8 cellular contexts compared by ENCODE assay signal in the genomic region with DNA sequence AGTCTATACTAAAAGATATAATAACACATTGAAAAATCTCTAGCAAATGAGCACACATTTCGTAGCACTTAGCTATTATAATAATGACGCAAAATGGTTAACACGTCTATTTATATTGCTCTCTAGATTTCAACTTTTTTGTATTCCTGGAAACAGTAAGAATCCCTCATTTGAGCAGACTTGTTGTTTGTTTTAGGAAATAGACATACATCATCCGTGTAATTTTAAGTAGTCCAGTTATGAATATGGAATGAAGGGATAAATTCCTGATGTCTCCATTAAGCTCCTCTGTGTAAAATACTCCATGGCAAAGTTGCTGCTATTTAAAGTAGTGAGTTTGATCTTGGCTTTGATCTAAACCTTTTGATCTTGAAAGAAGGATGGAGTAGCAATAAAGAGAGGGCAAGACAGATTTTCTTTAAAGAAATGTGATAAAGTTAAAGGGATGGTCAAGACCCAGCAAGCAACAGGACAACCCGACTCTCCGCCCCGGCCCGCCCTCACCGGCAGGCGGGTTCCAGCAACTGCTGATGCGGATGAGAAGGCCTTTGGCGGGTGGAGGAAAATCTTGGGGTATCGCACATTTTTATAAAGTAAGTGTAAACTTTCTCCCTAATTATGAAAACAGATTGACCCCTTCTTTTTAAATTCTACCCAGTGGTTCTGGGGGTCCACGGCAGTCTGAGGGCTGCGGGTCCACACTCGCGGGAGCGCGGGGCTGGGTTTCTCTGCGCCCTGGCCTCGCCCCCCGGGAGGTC.
DNase-seq lines count a peak whose midpoint lies in the region; TF ChIP-seq lines count a peak whose summit lies in the region.

No MANE protein-coding gene starts in this region.

- intact Hi-C loops in activated CD4-positive, alpha-beta memory T cell treated with anti-CD3 and anti-CD28 coated beads for 36 hours (cut with micrococcal nuclease): no loop called here

- H3K4me3 ChIP-seq in AG04449 (ENCODE audit: low read depth, low read length): peak overlapping the region; percentile 77
- H3K4me3 ChIP-seq in GM12865 (ENCODE audit: low read depth, low read length): peak overlapping the region; percentile 67
- peak overlapping the region; percentile 83 for H3K4me3 ChIP-seq in fibroblast of the aortic adventitia (ENCODE audit: low read depth, low read length)

- TF ChIP-seq CTCF in AG04449 (IDR thresholded peaks at IDR 0.05; ENCODE audit: insufficient read depth, low read length, missing control alignments) (peak; percentile 27), GM12865 (IDR thresholded peaks at IDR 0.05; ENCODE audit: insufficient read depth, low read depth, low read length, missing control alignments) (no peak), fibroblast of the aortic adventitia (IDR thresholded peaks at IDR 0.05; ENCODE audit: insufficient read depth, low read length) (peak; percentile 33), nephron progenitor cell (IDR thresholded peaks at IDR 0.05) (no peak)

- CTCF ChIA-PET in AG04449 (lab: Yijun Ruan, JAX): interaction anchor here (0.7 to 1.3 kb wide), 7 partner anchors 19 to 335 kb away, joined by 3 to 4 read pairs (median 3); no protein-coding TSS in a partner anchor
- CTCF ChIA-PET in activated CD4-positive, alpha-beta memory T cell treated with anti-CD3 and anti-CD28 coated beads for 36 hours (lab: Charles Lee): interaction anchor here (1.2 kb wide), 1 partner anchor 220 kb away, joined by 3 read pairs; no protein-coding TSS in a partner anchor

- peaks cover 35% of the 10 kb centered on the region for H3K27me3 Mint-ChIP-seq in IgD-negative memory B cell
- peaks cover 26% of the 10 kb centered on the region for H3K27me3 Mint-ChIP-seq in activated CD4-positive, alpha-beta memory T cell treated with anti-CD3 and anti-CD28 coated beads for 36 hours
- H3K27me3 Mint-ChIP-seq in nephron progenitor cell (ENCODE audit: low read depth, poor library complexity): peaks cover 4% of the 10 kb centered on the region

- H3K36me3 Mint-ChIP-seq in IgD-negative memory B cell (peaks cover 5% of the 10 kb centered on the region), nephron progenitor cell (ENCODE audit: low read depth) (no peaks in the 10 kb centered on the region)
- peaks cover 2% of the 10 kb centered on the region for H3K36me3 Mint-ChIP-seq in activated CD4-positive, alpha-beta memory T cell treated with anti-CD3 and anti-CD28 coated beads for 36 hours

- peak overlapping the region in 1 of 3 donors; percentile 91 for H3K27ac Mint-ChIP-seq in IgD-negative memory B cell
- no peak overlapping the region for H3K27ac Mint-ChIP-seq in activated CD4-positive, alpha-beta memory T cell treated with anti-CD3 and anti-CD28 coated beads for 36 hours
- H3K27ac Mint-ChIP-seq in nephron progenitor cell: no peak overlapping the region

- POLR2A ChIA-PET in AG04449 (lab: Yijun Ruan, JAX): interaction anchor here (0.7 to 2.0 kb wide), 3 partner anchors 71 to 84 kb away, joined by 3 to 9 read pairs (median 5); no protein-coding TSS in a partner anchor
- POLR2A ChIA-PET in activated CD4-positive, alpha-beta memory T cell treated with anti-CD3 and anti-CD28 coated beads for 36 hours (lab: Charles Lee): interaction anchor here (1.0 kb wide), 1 partner anchor 142 kb away, joined by 3 read pairs; no protein-coding TSS in a partner anchor

- H3K9me3 Mint-ChIP-seq in IgD-negative memory B cell: no peaks in the 10 kb centered on the region
- no peaks in the 10 kb centered on the region for H3K9me3 Mint-ChIP-seq in activated CD4-positive, alpha-beta memory T cell treated with anti-CD3 and anti-CD28 coated beads for 36 hours
- no peaks in the 10 kb centered on the region for H3K9me3 Mint-ChIP-seq in nephron progenitor cell

- H3K4me3 Mint-ChIP-seq in IgD-negative memory B cell (peak overlapping the region; percentile 79 to 91 (median 86)), nephron progenitor cell (peak overlapping the region; percentile 90)
- H3K4me3 Mint-ChIP-seq in activated CD4-positive, alpha-beta memory T cell treated with anti-CD3 and anti-CD28 coated beads for 36 hours: peak overlapping the region; percentile 72

- no peak for DNase-seq in AG04449 (ENCODE audit: low read depth, low spot score)
- DNase-seq in GM12865 (ENCODE audit: low read depth): peak; percentile 34
- peak; percentile 37 for DNase-seq in activated CD4-positive, alpha-beta memory T cell treated with anti-CD3 and anti-CD28 coated beads for 36 hours
- peak; percentile 67 for DNase-seq in fibroblast of the aortic adventitia (ENCODE audit: low read depth)
- DNase-seq in nephron progenitor cell: peak; percentile 61
- DNase-seq in NCI-H187 treated with DMSO at 0.1 percent for 48 hours (lab: John Stamatoyannopoulos, UW): no peak
- no peak for DNase-seq in foreskin melanocyte

- H3K4me1 Mint-ChIP-seq in IgD-negative memory B cell (peaks cover 4 to 11% (median 8%) of the 10 kb centered on the region in 3 donors), nephron progenitor cell (peaks cover 69% of the 10 kb centered on the region)
- peaks cover 28% of the 10 kb centered on the region for H3K4me1 Mint-ChIP-seq in activated CD4-positive, alpha-beta memory T cell treated with anti-CD3 and anti-CD28 coated beads for 36 hours (ENCODE audit: low read depth)

Comparison
In these comparisons a context has a peak if more than half of its experiments do, and no peak if none do; other contexts are left out.
1. DNase-seq: peak in GM12865 (single experiment), activated CD4-positive, alpha-beta memory T cell treated with anti-CD3 and anti-CD28 coated beads for 36 hours (single experiment), fibroblast of the aortic adventitia (single experiment) and nephron progenitor cell (single experiment); none in AG04449 (single experiment), NCI-H187 treated with DMSO at 0.1 percent for 48 hours (single experiment) and foreskin melanocyte (single experiment).
2. CTCF ChIP-seq: peak in AG04449 (single experiment) and fibroblast of the aortic adventitia (single experiment); none in GM12865 (single experiment) and nephron progenitor cell (single experiment).
3. Peak in every context shown above with its lines, with median percentiles within 50 percentile points of each other: H3K4me3 ChIP-seq and H3K4me3 Mint-ChIP-seq.